1 cellular context compared by ENCODE assay signal in the genomic region with DNA sequence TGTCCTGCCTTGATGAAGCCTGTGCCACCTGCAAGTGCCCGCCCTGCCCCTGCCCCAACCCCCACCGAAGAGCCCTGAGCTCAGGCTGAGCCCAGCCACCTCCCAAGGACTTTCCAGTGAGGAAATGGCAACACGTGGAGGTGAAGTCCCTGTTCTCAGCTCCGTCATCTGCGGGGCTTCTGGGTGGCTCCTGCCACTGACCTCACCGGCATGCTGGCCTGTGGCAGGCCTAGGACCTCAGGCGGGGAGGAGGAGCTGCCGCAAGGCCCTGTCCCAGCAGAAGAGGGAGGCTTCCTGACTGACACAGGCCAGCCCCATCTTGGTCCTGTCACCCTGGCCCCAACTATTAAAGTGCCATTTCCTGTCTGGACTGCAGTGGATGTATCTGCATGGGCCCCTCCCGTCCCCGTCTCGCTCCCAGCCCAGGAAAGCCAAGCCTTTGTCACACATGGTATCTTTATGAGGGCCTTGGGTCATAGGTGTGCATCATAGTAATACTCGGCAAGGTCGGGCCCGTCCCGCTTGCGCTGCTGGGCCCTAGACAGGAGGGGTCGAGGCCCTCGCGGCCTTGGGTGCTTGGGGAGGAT.
TF ChIP-seq lines count a peak whose summit lies in the region.

No MANE protein-coding gene starts in this region.

TF ChIP-seq in HepG2, 621 proteins besides CTCF, POLR2A, EP300 and RAD21:
- TF ChIP-seq NCOA2 (CRISPR knock-in tag; IDR thresholded peaks at IDR 0.05) (no peak), ZNF709 (CRISPR knock-in tag; IDR thresholded peaks at IDR 0.05) (no peak), AGO1 (IDR thresholded peaks at IDR 0.05; ENCODE audit: low read depth, low read length, poor library complexity, severe bottlenecking) (peak; percentile 39), AGO2 (optimal IDR thresholded peaks at IDR 0.05; ENCODE audit: low read depth, low read length) (peak; percentile 3), NR2F1 (CRISPR knock-in tag; IDR thresholded peaks at IDR 0.05) (no peak)
- TF ChIP-seq, protein P1, sequence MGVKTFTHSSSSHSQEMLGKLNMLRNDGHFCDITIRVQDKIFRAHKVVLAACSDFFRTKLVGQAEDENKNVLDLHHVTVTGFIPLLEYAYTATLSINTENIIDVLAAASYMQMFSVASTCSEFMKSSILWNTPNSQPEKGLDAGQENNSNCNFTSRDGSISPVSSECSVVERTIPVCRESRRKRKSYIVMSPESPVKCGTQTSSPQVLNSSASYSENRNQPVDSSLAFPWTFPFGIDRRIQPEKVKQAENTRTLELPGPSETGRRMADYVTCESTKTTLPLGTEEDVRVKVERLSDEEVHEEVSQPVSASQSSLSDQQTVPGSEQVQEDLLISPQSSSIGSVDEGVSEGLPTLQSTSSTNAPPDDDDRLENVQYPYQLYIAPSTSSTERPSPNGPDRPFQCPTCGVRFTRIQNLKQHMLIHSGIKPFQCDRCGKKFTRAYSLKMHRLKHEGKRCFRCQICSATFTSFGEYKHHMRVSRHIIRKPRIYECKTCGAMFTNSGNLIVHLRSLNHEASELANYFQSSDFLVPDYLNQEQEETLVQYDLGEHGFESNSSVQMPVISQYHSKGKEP (CRISPR knock-in tag; IDR thresholded peaks at IDR 0.05) = no peak
